In genomic region chr3:116018651-116019050, GRCh38 we compare ENCODE assay signal across 1 cellular context.
TF ChIP-seq lines count a peak whose summit lies in the region.

No MANE protein-coding gene starts in this region.

TF ChIP-seq in IMR-90, 13 proteins besides CTCF, POLR2A, EP300 and RAD21 (continued from another document):
- TF ChIP-seq ELK1 (IDR thresholded peaks at IDR 0.05; ENCODE audit: borderline replicate concordance, low read depth, low read length) (no peak), MAFK (IDR thresholded peaks at IDR 0.05; ENCODE audit: low read depth, low read length) (no peak), MXI1 (IDR thresholded peaks at IDR 0.05; ENCODE audit: borderline replicate concordance, low read depth, low read length) (no peak), MAZ (IDR thresholded peaks at IDR 0.05; ENCODE audit: borderline replicate concordance, low read depth, low read length) (no peak), USF2 (IDR thresholded peaks at IDR 0.05; ENCODE audit: low read depth, low read length) (no peak)
